21 cellular contexts compared by ENCODE assay signal in the genomic region with DNA sequence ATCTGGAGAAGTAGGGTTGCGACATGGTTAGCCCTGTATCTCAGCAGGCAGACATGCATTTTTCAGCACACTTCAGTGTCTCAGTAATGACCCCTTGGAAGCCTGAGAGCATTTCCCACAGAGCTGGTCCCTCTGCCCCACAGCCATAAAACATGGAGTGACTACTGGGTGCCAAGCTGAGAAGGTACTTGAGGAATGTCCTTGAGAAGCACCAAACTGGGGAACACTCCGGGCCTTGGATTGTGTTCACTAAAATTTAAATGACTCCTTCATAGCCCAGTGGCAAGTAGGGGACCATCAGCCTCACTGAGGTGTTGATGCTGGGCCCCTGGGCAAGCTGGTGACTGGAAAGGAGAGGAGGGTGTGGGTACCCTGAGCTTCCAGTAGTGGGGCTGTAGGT. TPM values are rescaled to one million over a fixed set of nuclear protein-coding genes. Genes with fewer than 3 reads are reported as not detected.
"Had no signal": no experiment of that assay in that cellular context is flagged by ENCODE, and none has a peak within 500 bp of the region (broad histone marks: within the 10 kb centered on the region; RNA-seq: fewer than 3 reads in every experiment).

No MANE protein-coding gene starts in this region.

- DNase-seq: Kasumi-1, MM.1S, NCI-H1092, NCI-H1436, NCI-H187, NCI-H2029, NCI-H2081 treated with DMSO at 0.1 percent for 48 hours, NCI-H226, NCI-H510A, NCI-H69, NCI-H774, Right ventricle myocardium superior, RPMI8226, SIG-M5 had no signal

- H3K27me3 ChIP-seq: SJSA1 had no signal

- H3K27me3 Mint-ChIP-seq: IgD-negative memory B cell had no signal

- H3K36me3 ChIP-seq: SJSA1 had no signal

- H3K27ac ChIP-seq: KMS-11, SJSA1, SK-N-MC had no signal

- H3K27ac Mint-ChIP-seq: IgD-negative memory B cell had no signal

- H3K9me3 ChIP-seq: SJSA1 had no signal

- H3K4me3 Mint-ChIP-seq: IgD-negative memory B cell had no signal

- H3K36me3 Mint-ChIP-seq: IgD-negative memory B cell had no signal

- H3K4me3 ChIP-seq: K562, SJSA1, SK-N-MC had no signal

RNA-seq across cellular contexts. Expression of gene KCNJ6, which starts 54.7 kb away (rescaled TPM):
- total RNA-seq: HepG2, HT1080, Right ventricle myocardium superior had no signal
